Comparison of ENCODE assay signal across 14 cellular contexts in genomic region chr7:116582164-116582732, GRCh38. TPM values are rescaled to one million over a fixed set of nuclear protein-coding genes. Genes with fewer than 3 reads are reported as not detected.
DNase-seq lines count a peak whose midpoint lies in the region; ATAC-seq, FAIRE-seq and TF ChIP-seq lines count a peak whose summit lies in the region.
"Had no signal": no experiment of that assay in that cellular context is flagged by ENCODE, and none has a peak within 500 bp of the region (broad histone marks: within the 10 kb centered on the region; RNA-seq: fewer than 3 reads in every experiment).

No MANE protein-coding gene starts in this region.

- H3K27ac ChIP-seq in heart left ventricle (peak overlapping the region in 11 of 12 donors; percentile 15 to 78 (median 62)), GM12878 (ENCODE audit: control insufficient read depth, insufficient read depth) (peak overlapping the region; percentile 89), hepatocyte (no peak overlapping the region), aorta (ENCODE audit: low read depth in 1 of 2, low read length in 2 of 2) (peak overlapping the region; percentile 80 to 83), colonic mucosa (no peak overlapping the region)

- H3K27ac Mint-ChIP-seq in Calu3 (ENCODE audit: unreplicated experiment): no peak overlapping the region

- H3K4me3 ChIP-seq in heart left ventricle (no peak overlapping the region), GM12878 (no peak overlapping the region), hepatocyte (no peak overlapping the region), aorta (ENCODE audit: low read length in 2 of 2) (no peak overlapping the region), colonic mucosa (no peak overlapping the region)
- H3K4me3 ChIP-seq: MG63 had no signal

- H3K9me3 Mint-ChIP-seq in Calu3 (ENCODE audit: low read depth, unreplicated experiment): no peaks in the 10 kb centered on the region
- H3K9me3 Mint-ChIP-seq: natural killer cell treated with Interleukin-12 subunit alpha and Interleukin-12 subunit beta and Interleukin-15 and Interleukin-18, amount 100 ng/mL, for 72 hours had no signal

- ATAC-seq in heart left ventricle (peak in 2 of 4 donors; percentile 29 to 58), Right ventricle myocardium superior (ENCODE audit: poor library complexity) (no peak), GM12878 (no peak), aorta (ENCODE audit: low FRiP score) (no peak)
- ATAC-seq: natural killer cell treated with Interleukin-12 subunit alpha and Interleukin-12 subunit beta and Interleukin-15 and Interleukin-18, amount 100 ng/mL, for 72 hours had no signal

- RAD21 ChIA-PET in GM12878 (lab: Charles Lee; ENCODE audit: unreplicated experiment): interaction anchor here (0.5 to 1.7 kb wide), 6 partner anchors 10 to 1919 kb away, joined by 3 to 7 read pairs (median 4); no protein-coding TSS in a partner anchor

- H3K79me2 ChIP-seq in GM12878 (ENCODE audit: control insufficient read depth, insufficient read depth, low read length) (no peaks in the 10 kb centered on the region), hepatocyte (no peaks in the 10 kb centered on the region)

- TF ChIP-seq POLR2A in heart left ventricle (IDR thresholded peaks at IDR 0.05) (no peak), GM12878 (IDR thresholded peaks at IDR 0.05; ENCODE audit: low read depth, low read length) (no peak)

- no peak for FAIRE-seq in GM12878 (lab: Jason Lieb, UNC)

- CTCF ChIA-PET in GM12878 (lab: Yijun Ruan, JAX) (interaction anchor here (0.7 to 7.1 kb wide), 7 partner anchors 9 to 324 kb away, joined by 3 to 119 read pairs (median 4); no protein-coding TSS in a partner anchor), Calu3 (lab: Charles Lee) (no interaction called here)

- H3K4me2 ChIP-seq in GM12878 (ENCODE audit: control insufficient read depth, insufficient read depth): peak overlapping the region; percentile 87; the same call in 1 of the 2 replicates
- H3K4me2 ChIP-seq in hepatocyte: no peak overlapping the region

- H4K20me1 ChIP-seq in GM12878 (ENCODE audit: control insufficient read depth, insufficient read depth) (no peaks in the 10 kb centered on the region), hepatocyte (ENCODE audit: insufficient read depth, poor library complexity, severe bottlenecking) (no peaks in the 10 kb centered on the region)

- peaks cover 0 to 45% (median 27%) of the 10 kb centered on the region in 12 donors for H3K4me1 ChIP-seq in heart left ventricle
- peaks cover 39% of the 10 kb centered on the region for H3K4me1 ChIP-seq in GM12878 (ENCODE audit: control insufficient read depth, insufficient read depth, low read length)
- peaks cover 3% of the 10 kb centered on the region for H3K4me1 ChIP-seq in hepatocyte (ENCODE audit: insufficient read depth)
- peaks cover 3 to 7% of the 10 kb centered on the region in 2 donors for H3K4me1 ChIP-seq in aorta (ENCODE audit: control insufficient read depth in 1 of 2, insufficient read depth in 2 of 2, low read length in 2 of 2)
- no peaks in the 10 kb centered on the region for H3K4me1 ChIP-seq in colonic mucosa

- H3K36me3 ChIP-seq in heart left ventricle (no peaks in the 10 kb centered on the region), GM12878 (ENCODE audit: control insufficient read depth in 2 of 2, insufficient read depth in 2 of 2, low read length in 1 of 2) (no peaks in the 10 kb centered on the region), hepatocyte (replicated peaks; ENCODE audit: insufficient read depth, low read depth) (no peaks in the 10 kb centered on the region), aorta (ENCODE audit: control insufficient read depth in 1 of 2, insufficient read depth in 2 of 2, low read length in 1 of 2) (no peaks in the 10 kb centered on the region), colonic mucosa (no peaks in the 10 kb centered on the region)

- H3K27me3 ChIP-seq in heart left ventricle (no peaks in the 10 kb centered on the region), GM12878 (replicated peaks in 1 of 2; ENCODE audit: control insufficient read depth in 2 of 2, insufficient read depth in 2 of 2, low read length in 1 of 2) (no peaks in the 10 kb centered on the region), hepatocyte (no peaks in the 10 kb centered on the region), aorta (ENCODE audit: control insufficient read depth in 1 of 2, insufficient read depth in 2 of 2, low read length in 1 of 2) (no peaks in the 10 kb centered on the region), colonic mucosa (no peaks in the 10 kb centered on the region)
- H3K27me3 ChIP-seq: MG63 had no signal

- POLR2A ChIA-PET in GM12878 (lab: Charles Lee): interaction anchor here (0.6 kb wide), 1 partner anchor 376 kb away, joined by 5 read pairs; no protein-coding TSS in a partner anchor

- H3K9ac ChIP-seq in GM12878 (ENCODE audit: control insufficient read depth, insufficient read depth, low read length) (no peak overlapping the region), colonic mucosa (ENCODE audit: low read depth in 2 of 2, low read length in 2 of 2) (no peak overlapping the region)

- no peaks in the 10 kb centered on the region for H3K27me3 Mint-ChIP-seq in Calu3 (ENCODE audit: unreplicated experiment)
- H3K27me3 Mint-ChIP-seq: natural killer cell treated with Interleukin-12 subunit alpha and Interleukin-12 subunit beta and Interleukin-15 and Interleukin-18, amount 100 ng/mL, for 72 hours had no signal

- TF ChIP-seq CTCF in heart left ventricle (IDR thresholded peaks at IDR 0.05) (peak in 4 of 12 donors; percentile 19 to 31 (median 26)), GM12878 (IDR thresholded peaks at IDR 0.05 in 2 of 3, conservative IDR thresholded peaks at IDR 0.05 in 1 of 3; ENCODE audit: control insufficient read depth in 2 of 3, extremely low read depth in 1 of 3, insufficient read depth in 1 of 3, low read depth in 3 of 3, low read length in 3 of 3) (no peak), hepatocyte (IDR thresholded peaks at IDR 0.05; ENCODE audit: poor library complexity) (peak; percentile 5), colonic mucosa (IDR thresholded peaks at IDR 0.05) (no peak), Calu3 (IDR thresholded peaks at IDR 0.05; ENCODE audit: unreplicated experiment) (no peak)

- H3K36me3 Mint-ChIP-seq in Calu3 (ENCODE audit: insufficient read depth, unreplicated experiment): no peaks in the 10 kb centered on the region
- H3K36me3 Mint-ChIP-seq: natural killer cell treated with Interleukin-12 subunit alpha and Interleukin-12 subunit beta and Interleukin-15 and Interleukin-18, amount 100 ng/mL, for 72 hours had no signal

- SMC1A ChIA-PET in GM12878 (lab: Charles Lee; ENCODE audit: uncharacterized antibody, unreplicated experiment): interaction anchor here (0.7 to 1.8 kb wide), 10 partner anchors 8 to 327 kb away, joined by 3 to 7 read pairs (median 4); no protein-coding TSS in a partner anchor

- no peaks in the 10 kb centered on the region for H3K9me2 ChIP-seq in hepatocyte (replicated peaks; ENCODE audit: insufficient read depth)

- intact Hi-C loops in heart left ventricle (cut with DNase I) (loop anchor here (2.0 to 10.0 kb wide), 7 partner anchors 55 to 407 kb away; partner anchors contain the start of gene CAV1 (in 4 of the 10)), Right ventricle myocardium superior (cut with DNase I) (no loop called here), GM12878 (cut with micrococcal nuclease; ENCODE audit: unreplicated experiment) (loop anchor here (10.0 kb wide), 1 partner anchor 447 kb away; no protein-coding TSS in a partner anchor), aorta (cut with DNase I) (loop anchor here (5.0 kb wide), 2 partner anchors 55 to 145 kb away; partner anchors contain the start of gene CAV1 (in 1 of the 2)), colonic mucosa (cut with DNase I) (loop anchor here (10.0 kb wide), 1 partner anchor 137 kb away; no protein-coding TSS in a partner anchor), Calu3 (cut with micrococcal nuclease; ENCODE audit: unreplicated experiment) (no loop called here)

- no peak for TF ChIP-seq EP300 in GM12878 (IDR thresholded peaks at IDR 0.05; ENCODE audit: borderline replicate concordance in 1 of 2, control insufficient read depth in 1 of 2, low read depth in 2 of 2, low read length in 2 of 2)

- TF ChIP-seq RAD21 in GM12878 (IDR thresholded peaks at IDR 0.05; ENCODE audit: insufficient read depth, low read depth, low read length): no peak

- no peaks in the 10 kb centered on the region for H3K9me3 ChIP-seq in heart left ventricle
- no peaks in the 10 kb centered on the region; the same call in 2 of the 3 replicates for H3K9me3 ChIP-seq in GM12878 (replicated peaks; ENCODE audit: control insufficient read depth, insufficient read depth, low read length)
- no peaks in the 10 kb centered on the region for H3K9me3 ChIP-seq in hepatocyte (ENCODE audit: low read depth)
- H3K9me3 ChIP-seq in aorta (ENCODE audit: control insufficient read depth, low read length): no peaks in the 10 kb centered on the region
- no peaks in the 10 kb centered on the region for H3K9me3 ChIP-seq in colonic mucosa

- H3K4me1 Mint-ChIP-seq in Calu3 (ENCODE audit: low read depth, unreplicated experiment): peaks cover 21% of the 10 kb centered on the region

- BruUV-seq in GM12878 (replicated peaks; lab: Mats Ljungman, UMichigan) (no TSS peak), Calu3 (replicated peaks; lab: Mats Ljungman, UMichigan) (no TSS peak)

- no peak overlapping the region for H3K4me3 Mint-ChIP-seq in Calu3 (ENCODE audit: low read depth, unreplicated experiment)

- in situ Hi-C loops in GM12878 (cut with MboI): loop anchor here (5.0 kb wide), 1 partner anchor 320 kb away; no protein-coding TSS in a partner anchor

- peak overlapping the region; percentile 87 for H2AFZ ChIP-seq in GM12878 (ENCODE audit: control insufficient read depth, low read depth, low read length)
- no peak overlapping the region for H2AFZ ChIP-seq in hepatocyte

- 51 to 75% (median 64%) methylated on average over 4 of the region's 4 CpGs for WGBS in heart left ventricle, 4 donors
- 87% methylated on average over 4 of the region's 4 CpGs for WGBS in GM12878 (ENCODE audit: insufficient coverage, insufficient replicate concordance, low lambda C conversion rate, missing lambda C conversion rate)
- 86% methylated on average over 4 of the region's 4 CpGs for WGBS in hepatocyte (ENCODE audit: low lambda C conversion rate, missing lambda C conversion rate)
- 82 to 85% methylated on average over 4 of the region's 4 CpGs for WGBS in aorta, 2 donors

- DNase-seq in heart left ventricle: peak in 3 of 5 donors; percentile 25 to 41 (median 32)
- no peak for DNase-seq in Right ventricle myocardium superior
- DNase-seq in GM12878 (ENCODE audit: low read depth, low spot score): no peak
- no peak for DNase-seq in hepatocyte (ENCODE audit: low spot score)
- DNase-seq in aorta: no peak
- DNase-seq in epidermal melanocyte (ENCODE audit: insufficient read length, low spot score): no peak
- DNase-seq in colonic mucosa: no peak
- no peak for DNase-seq in Calu3
- DNase-seq: activated CD4-positive, alpha-beta T cell treated with anti-CD3 and anti-CD28 coated beads, Interleukin-2, amount 50 U/mL, for 1 hour; activated naive CD4-positive, alpha-beta T cell treated with Interleukin-2 at 50 U/mL for 16 hours; GF-D8; MG63; NCI-H524 had no signal

RNA-seq across cellular contexts. Expression of gene CAV1, which starts 57.4 kb away (rescaled TPM):
- total RNA-seq in heart left ventricle (100 to 1,000 TPM; 216 to 408 (median 281) TPM), Right ventricle myocardium superior (300 TPM), GM12878 (2014; rRNA removed) (0.45 and 0.54 TPM in 2 replicates), GM12878 (2014; rRNA removed; fragmentation: Illumina TruSeq; extraction: Trizol) (0.55 and 0.63 TPM in 2 replicates), GM12878 (2021) (1.0 and 1.7 TPM in 2 replicates), hepatocyte (36.0 and 47.8 TPM in 2 replicates), aorta (100 to 1,000 TPM; 229 to 230 TPM), colonic mucosa (10 to 100 TPM; 16.1 to 87.0 TPM), Calu3 (2022) (13.3 and 15.9 TPM in 2 replicates)
- polyA plus RNA-seq in heart left ventricle (100 to 1,000 TPM; 125 to 297 TPM), GM12878 (2011; rRNA removed) (17.5 and 26.5 TPM in 2 replicates), GM12878 (2014; fragmentation: Illumina TruSeq; extraction: Trizol) (0.59 and 2.1 TPM in 2 replicates), GM12878 (2014; fragmentation: Nextera tagmentation; extraction: Ambion mirVana) (1 to 10 TPM; 2.0 to 2.3 TPM), GM12878 (2014; rRNA removed) (0.60 and 0.89 TPM in 2 replicates), GM12878 (2016; fragmentation: Nextera tagmentation; extraction: Ambion mirVana) (1 to 10 TPM; 3.3 to 3.5 TPM), hepatocyte (43.3 and 60.2 TPM in 2 replicates), aorta (100 to 1,000 TPM; 133 to 229 TPM)
- total RNA-seq in GM12878 (2013; cell fraction: nucleolus; rRNA removed): 2.3 and 2.4 TPM in 2 replicates
- 6.9 TPM for polyA plus RNA-seq in GM12878 (2011; ENCODE audit: low read depth)
- 26.8 and 41.9 TPM in 2 replicates for polyA plus RNA-seq in GM12878 (2011; cell fraction: cytosol; rRNA removed)
- polyA plus RNA-seq in GM12878 (2011; cell fraction: nucleus; rRNA removed): 9.8 and 10.9 TPM in 2 replicates
- polyA plus RNA-seq in GM12878 (2012): 4.2 and 11.5 TPM in 2 replicates
- polyA minus RNA-seq in GM12878 (2011; rRNA and poly(A)+ RNA removed): 30.3 and 44.9 TPM in 2 replicates
- 4.9 and 8.1 TPM in 2 replicates for polyA minus RNA-seq in GM12878 (2011; cell fraction: cytosol; rRNA and poly(A)+ RNA removed)
- polyA minus RNA-seq in GM12878 (2011; cell fraction: nucleus; rRNA and poly(A)+ RNA removed): 8.3 and 12.1 TPM in 2 replicates
- total RNA-seq: natural killer cell treated with Interleukin-12 subunit alpha and Interleukin-12 subunit beta and Interleukin-15 and Interleukin-18, amount 100 ng/mL, for 72 hours had no signal

Comparison
In these comparisons a context has a peak if more than half of its experiments do, and no peak if none do; other contexts are left out.
1. DNase-seq: peak in heart left ventricle (3 of 5); none in Right ventricle myocardium superior (single experiment), GM12878 (single experiment), hepatocyte (single experiment), aorta (0 of 2), epidermal melanocyte (single experiment), colonic mucosa (single experiment) and Calu3 (single experiment).
2. intact Hi-C loops: an anchor here in heart left ventricle (2.0 to 10.0 kb wide), GM12878 (10.0 kb wide), aorta (5.0 kb wide) and colonic mucosa (10.0 kb wide); none called in Right ventricle myocardium superior and Calu3.
3. H3K27ac ChIP-seq: peak in heart left ventricle (11 of 12), GM12878 (single experiment) and aorta (2 of 2); none in hepatocyte (single experiment) and colonic mucosa (single experiment).